In the genomic region with DNA sequence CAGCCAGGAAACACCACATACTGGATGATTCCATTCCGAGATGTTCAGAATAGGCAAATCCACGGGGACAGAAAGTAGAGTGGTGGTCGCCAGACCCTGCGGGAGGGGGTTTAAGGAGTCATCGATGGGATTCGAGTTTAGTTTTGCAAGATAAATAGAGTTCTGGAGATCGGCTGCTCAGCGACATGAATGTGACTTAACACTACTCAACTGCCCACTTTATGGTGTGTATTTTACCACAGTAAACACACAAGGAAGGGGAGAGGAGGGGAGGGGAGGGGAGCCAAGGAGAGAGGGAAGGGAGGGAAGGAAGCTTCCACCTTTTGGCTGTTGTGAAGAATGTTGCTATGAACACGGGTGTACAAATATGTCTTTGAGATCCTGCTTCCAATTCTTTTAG, we compare ENCODE assay signal across 19 cellular contexts. TPM values are rescaled to one million over a fixed set of nuclear protein-coding genes. Genes with fewer than 3 reads are reported as not detected.
DNase-seq lines count a peak whose midpoint lies in the region; ATAC-seq and TF ChIP-seq lines count a peak whose summit lies in the region.
"Had no signal": no experiment of that assay in that cellular context is flagged by ENCODE, and none has a peak within 500 bp of the region (broad histone marks: within the 10 kb centered on the region; RNA-seq: fewer than 3 reads in every experiment).

No MANE protein-coding gene starts in this region.

- dilution Hi-C loops in IMR-90 (cut with HindIII; ENCODE audit: low sequenced_read_pairs, unreplicated experiment), result no loop called here

- H3K4me3 Mint-ChIP-seq in Caco-2 (ENCODE audit: unreplicated experiment) (peak overlapping the region; percentile 29), progenitor cell of endocrine pancreas (ENCODE audit: low read depth) (no peak overlapping the region)
- no peak overlapping the region for H3K4me3 Mint-ChIP-seq in CD4-positive, alpha-beta memory T cell

- WGBS in IMR-90 (ENCODE audit: extremely low coverage in 2 of 2, insufficient read length in 1 of 2), 2 experiments, result 80% methylated on average over 2 of the region's 9 CpGs; no CpG with 5 or more reads in 1 of the 2 experiments
- WGBS in hepatocyte (ENCODE audit: low lambda C conversion rate, missing lambda C conversion rate), result 49% methylated on average over 9 of the region's 9 CpGs

- H3K4me3 ChIP-seq in Caco-2 (ENCODE audit: low read depth, low read length), result no peak overlapping the region
- no peak overlapping the region for H3K4me3 ChIP-seq in IMR-90 (ENCODE audit: insufficient read depth, low read depth, low read length)
- no peak overlapping the region for H3K4me3 ChIP-seq in hepatocyte
- H3K4me3 ChIP-seq in CD4-positive, alpha-beta memory T cell (ENCODE audit: low read length in 2 of 2), result no peak overlapping the region
- H3K4me3 ChIP-seq: BLaER1 treated with 17β-estradiol and CSF1 and Interleukin-3, amounts not matched to agents 10 nM and 100 nM; HAP-1 had no signal

- H3K27me3 Mint-ChIP-seq in Caco-2 (ENCODE audit: insufficient read depth, unreplicated experiment), result no peaks in the 10 kb centered on the region
- no peaks in the 10 kb centered on the region for H3K27me3 Mint-ChIP-seq in progenitor cell of endocrine pancreas
- peaks cover 5% of the 10 kb centered on the region in 2 donors for H3K27me3 Mint-ChIP-seq in CD4-positive, alpha-beta memory T cell

- H3K9me1 ChIP-seq in IMR-90 (ENCODE audit: insufficient read depth, low read length), result peaks cover 16% of the 10 kb centered on the region

- no peak overlapping the region for H3K18ac ChIP-seq in IMR-90 (ENCODE audit: low read depth, low read length)

- no peak overlapping the region for H3K23ac ChIP-seq in IMR-90 (ENCODE audit: low read depth, low read length)

- no peak overlapping the region for H2AFZ ChIP-seq in IMR-90 (replicated peaks; ENCODE audit: low read length, poor library complexity)
- H2AFZ ChIP-seq in hepatocyte, result no peak overlapping the region

- CTCF ChIA-PET in Caco-2 (lab: Charles Lee), result no interaction called here
- CTCF ChIA-PET in IMR-90 (lab: Yijun Ruan, JAX), result no interaction called here
- CTCF ChIA-PET in CD4-positive, alpha-beta memory T cell (lab: Charles Lee; ENCODE audit: partially characterized antibody), result interaction anchor here (1.2 kb wide), 1 partner anchor 57 kb away, joined by 3 read pairs; no protein-coding TSS in a partner anchor

- no peak overlapping the region; the same call in 1 of the 2 replicates for H3K4ac ChIP-seq in IMR-90 (ENCODE audit: low read depth, low read length)

- H2AK5ac ChIP-seq in IMR-90 (ENCODE audit: low read depth, low read length), result peak overlapping the region; percentile 40

- TF ChIP-seq CTCF in Caco-2 (IDR thresholded peaks at IDR 0.05; ENCODE audit: insufficient read depth in 1 of 2, low read depth in 1 of 2, low read length in 1 of 2, severe bottlenecking in 1 of 2, unreplicated experiment in 1 of 2), result no peak
- no peak for TF ChIP-seq CTCF in IMR-90 (conservative IDR thresholded peaks at IDR 0.05; ENCODE audit: low read depth, low read length)
- no peak for TF ChIP-seq CTCF in hepatocyte (IDR thresholded peaks at IDR 0.05; ENCODE audit: poor library complexity)
- TF ChIP-seq CTCF in progenitor cell of endocrine pancreas (IDR thresholded peaks at IDR 0.05; ENCODE audit: unreplicated experiment), result no peak

- BruUV-seq in Caco-2 (replicated peaks; lab: Mats Ljungman, UMichigan), result no TSS peak
- BruUV-seq in IMR-90 (replicated peaks; lab: Mats Ljungman, UMichigan), result no TSS peak

- H2BK5ac ChIP-seq in IMR-90 (ENCODE audit: low read depth, low read length, poor library complexity, severe bottlenecking), result no peak overlapping the region

- no peak overlapping the region; the same call in 1 of the 2 replicates for H2BK120ac ChIP-seq in IMR-90 (ENCODE audit: low read depth, low read length)

- H2AK9ac ChIP-seq in IMR-90 (replicated peaks; ENCODE audit: low read depth, low read length, poor library complexity), result no peak overlapping the region

- H3K9me2 ChIP-seq in hepatocyte (replicated peaks; ENCODE audit: insufficient read depth), result no peaks in the 10 kb centered on the region

- H3K9ac ChIP-seq in IMR-90 (ENCODE audit: low read depth, low read length), result no peak overlapping the region
- H3K9ac ChIP-seq: BLaER1 treated with 17β-estradiol and CSF1 and Interleukin-3, amounts not matched to agents 10 nM and 100 nM had no signal

- H3K4me1 ChIP-seq in Caco-2, result peaks cover 82% of the 10 kb centered on the region
- peaks cover 32% of the 10 kb centered on the region for H3K4me1 ChIP-seq in IMR-90 (ENCODE audit: control insufficient read depth, insufficient read depth, low read length)
- H3K4me1 ChIP-seq in hepatocyte (ENCODE audit: insufficient read depth), result peaks cover 55% of the 10 kb centered on the region
- H3K4me1 ChIP-seq in CD4-positive, alpha-beta memory T cell (ENCODE audit: insufficient read depth, low read length), result no peaks in the 10 kb centered on the region

- no peak for TF ChIP-seq POLR2A in IMR-90 (IDR thresholded peaks at IDR 0.05; ENCODE audit: low read depth, low read length)

- H3K27me3 ChIP-seq in Caco-2 (replicated peaks; ENCODE audit: control insufficient read depth, insufficient read depth, low read length) (no peaks in the 10 kb centered on the region), IMR-90 (ENCODE audit: control insufficient read depth, insufficient read depth, low read length) (no peaks in the 10 kb centered on the region; the same call in 1 of the 2 replicates), hepatocyte (no peaks in the 10 kb centered on the region)
- no peaks in the 10 kb centered on the region for H3K27me3 ChIP-seq in CD4-positive, alpha-beta memory T cell (ENCODE audit: insufficient read depth, low read length)

- peaks cover 81% of the 10 kb centered on the region for H3K36me3 Mint-ChIP-seq in Caco-2 (ENCODE audit: insufficient read depth, unreplicated experiment)
- H3K36me3 Mint-ChIP-seq in progenitor cell of endocrine pancreas (ENCODE audit: insufficient read depth), result no peaks in the 10 kb centered on the region
- H3K36me3 Mint-ChIP-seq in CD4-positive, alpha-beta memory T cell, result no peaks in the 10 kb centered on the region

- no peak for TF ChIP-seq RAD21 in IMR-90 (IDR thresholded peaks at IDR 0.05; ENCODE audit: low read length)

- H3K36me3 ChIP-seq in Caco-2 (ENCODE audit: control insufficient read depth, insufficient read depth, low read length) (no peaks in the 10 kb centered on the region), IMR-90 (ENCODE audit: control insufficient read depth, insufficient read depth, low read length) (no peaks in the 10 kb centered on the region), hepatocyte (replicated peaks; ENCODE audit: insufficient read depth, low read depth) (no peaks in the 10 kb centered on the region)
- no peaks in the 10 kb centered on the region for H3K36me3 ChIP-seq in CD4-positive, alpha-beta memory T cell (ENCODE audit: insufficient read depth, low read length)
- H3K36me3 ChIP-seq: BLaER1 treated with 17β-estradiol and CSF1 and Interleukin-3, amounts not matched to agents 10 nM and 100 nM; HAP-1 had no signal

- H2BK15ac ChIP-seq in IMR-90 (ENCODE audit: low read depth, low read length), result no peak overlapping the region

- H3K27ac ChIP-seq in IMR-90 (ENCODE audit: insufficient read depth, low read length), result no peak overlapping the region
- H3K27ac ChIP-seq in hepatocyte, result peak overlapping the region; percentile 81
- H3K27ac ChIP-seq in CD4-positive, alpha-beta memory T cell (ENCODE audit: low read depth, low read length), result no peak overlapping the region
- H3K27ac ChIP-seq: BLaER1 treated with 17β-estradiol and CSF1 and Interleukin-3, amounts not matched to agents 10 nM and 100 nM had no signal

- no peak for DNase-seq in Caco-2
- DNase-seq in IMR-90, result no peak
- DNase-seq in hepatocyte (ENCODE audit: low spot score), result peak; percentile 66
- no peak for DNase-seq in progenitor cell of endocrine pancreas (ENCODE audit: low spot score, unreplicated experiment)
- DNase-seq in DMS153 treated with DMSO at 0.1 percent for 48 hours (lab: John Stamatoyannopoulos, UW; ENCODE audit: unreplicated experiment), result no peak
- no peak for DNase-seq in CD4-positive, alpha-beta memory T cell
- DNase-seq in NCI-H1694 treated with DMSO at 0.1 percent for 48 hours (lab: John Stamatoyannopoulos, UW), result no peak
- DNase-seq: Kasumi-1, MM.1S, NCI-H1105, NCI-H2107, NCI-H510A treated with DMSO at 0.1 percent for 48 hours, NCI-H774, RPMI8226, SHP77 treated with DMSO at 0.1 percent for 48 hours had no signal

- ATAC-seq in IMR-90 (ENCODE audit: low read depth), result no peak
- ATAC-seq in GM18861 (IDR thresholded peaks at IDR 0.05; ENCODE audit: unreplicated experiment), result no peak

- peaks cover 3% of the 10 kb centered on the region; the same call in 1 of the 2 replicates for H4K20me1 ChIP-seq in IMR-90 (ENCODE audit: insufficient read depth, low read length)
- H4K20me1 ChIP-seq in hepatocyte (ENCODE audit: insufficient read depth, poor library complexity, severe bottlenecking), result no peaks in the 10 kb centered on the region

- H3K56ac ChIP-seq in IMR-90 (ENCODE audit: extremely low read depth, insufficient read depth, low read length), result no peak overlapping the region

- H3K4me1 Mint-ChIP-seq in Caco-2 (ENCODE audit: low read depth, unreplicated experiment) (peaks cover 44% of the 10 kb centered on the region), progenitor cell of endocrine pancreas (ENCODE audit: low read depth) (peaks cover 42% of the 10 kb centered on the region)
- H3K4me1 Mint-ChIP-seq in CD4-positive, alpha-beta memory T cell, result no peaks in the 10 kb centered on the region

- H3K14ac ChIP-seq in IMR-90 (replicated peaks; ENCODE audit: low read depth, low read length), result no peak overlapping the region

- H2BK20ac ChIP-seq in IMR-90 (ENCODE audit: low read depth, low read length), result no peak overlapping the region

- H3K9me3 ChIP-seq in Caco-2 (no peaks in the 10 kb centered on the region), IMR-90 (ENCODE audit: control insufficient read depth, insufficient read depth, low read length) (no peaks in the 10 kb centered on the region), hepatocyte (ENCODE audit: low read depth) (no peaks in the 10 kb centered on the region)
- no peaks in the 10 kb centered on the region for H3K9me3 ChIP-seq in CD4-positive, alpha-beta memory T cell (ENCODE audit: control insufficient read depth in 1 of 2, low read length in 2 of 2)
- H3K9me3 ChIP-seq: BLaER1 treated with 17β-estradiol and CSF1 and Interleukin-3, amounts not matched to agents 10 nM and 100 nM; HAP-1 had no signal

- H3K79me1 ChIP-seq in IMR-90 (ENCODE audit: low read depth in 1 of 2, low read length in 2 of 2), result no peaks in the 10 kb centered on the region

- H3K27ac Mint-ChIP-seq in Caco-2 (ENCODE audit: unreplicated experiment), result peak overlapping the region; percentile 88
- H3K27ac Mint-ChIP-seq in progenitor cell of endocrine pancreas, result peak overlapping the region; percentile 76
- H3K27ac Mint-ChIP-seq in CD4-positive, alpha-beta memory T cell, result no peak overlapping the region

- in situ Hi-C loops in IMR-90 (cut with MboI; ENCODE audit: low sequenced_read_pairs), result no loop called here

- intact Hi-C loops in Caco-2 (cut with micrococcal nuclease; ENCODE audit: unreplicated experiment), result no loop called here
- intact Hi-C loops in IMR-90 (cut with micrococcal nuclease), result no loop called here
- intact Hi-C loops in CD4-positive, alpha-beta memory T cell (cut with micrococcal nuclease), result no loop called here

- POLR2A ChIA-PET in Caco-2 (lab: Charles Lee), result no interaction called here
- POLR2A ChIA-PET in IMR-90 (lab: Charles Lee; ENCODE audit: unreplicated experiment), result no interaction called here
- POLR2A ChIA-PET in CD4-positive, alpha-beta memory T cell (lab: Charles Lee; ENCODE audit: partially characterized antibody), result no interaction called here

- no peak overlapping the region for H3K4me2 ChIP-seq in IMR-90 (ENCODE audit: low read depth, low read length)
- H3K4me2 ChIP-seq in hepatocyte, result peak overlapping the region; percentile 39
- H3K4me2 ChIP-seq: BLaER1 treated with 17β-estradiol and CSF1 and Interleukin-3, amounts not matched to agents 10 nM and 100 nM had no signal

- no peaks in the 10 kb centered on the region for H3K79me2 ChIP-seq in hepatocyte

- H3K9me3 Mint-ChIP-seq in Caco-2 (ENCODE audit: unreplicated experiment) (no peaks in the 10 kb centered on the region), progenitor cell of endocrine pancreas (ENCODE audit: low read depth) (no peaks in the 10 kb centered on the region)
- no peaks in the 10 kb centered on the region for H3K9me3 Mint-ChIP-seq in CD4-positive, alpha-beta memory T cell

- no peak overlapping the region for H4K5ac ChIP-seq in IMR-90 (ENCODE audit: low read depth, low read length)

- H4K8ac ChIP-seq in IMR-90 (ENCODE audit: low read depth in 2 of 2, low read length in 2 of 2), result no peak overlapping the region

- no peak overlapping the region for H4K91ac ChIP-seq in IMR-90 (ENCODE audit: insufficient read depth, low read depth, low read length)

RNA-seq across cellular contexts. Expression of gene ARHGAP8, which starts 10.4 kb away (rescaled TPM):
- total RNA-seq in Caco-2 (2022) (81.5 and 90.5 TPM in 2 replicates), IMR-90 (2012; rRNA removed) (0.18 and 0.28 TPM in 2 replicates), hepatocyte (24.0 and 25.2 TPM in 2 replicates), progenitor cell of endocrine pancreas (100 and 105 TPM in 2 replicates)
- polyA plus RNA-seq in IMR-90 (2012; rRNA removed) (0.06 and 0.21 TPM in 2 replicates), hepatocyte (50.4 and 62.8 TPM in 2 replicates)
- 0.11 and 0.17 TPM in 2 replicates for polyA plus RNA-seq in IMR-90 (2012; cell fraction: cytosol; rRNA removed)
- polyA plus RNA-seq in IMR-90 (2012; cell fraction: nucleus; rRNA removed; ENCODE audit: low replicate concordance), result 0.78 and 0.85 TPM in 2 replicates
- under 1 TPM in 1 of 2 experiments, not detected in 1; 0.67 TPM for total RNA-seq in CD4-positive, alpha-beta memory T cell
- not detected for polyA plus RNA-seq in CD4-positive, alpha-beta memory T cell
- total RNA-seq: A673 had no signal

RNA-seq across cellular contexts. Expression of gene PRR5, which starts 39.9 kb away (rescaled TPM):
- total RNA-seq in Caco-2 (2022) (74.8 and 82.8 TPM in 2 replicates), IMR-90 (2012; rRNA removed) (7.5 and 8.1 TPM in 2 replicates), hepatocyte (44.2 and 65.1 TPM in 2 replicates), progenitor cell of endocrine pancreas (20.5 and 21.3 TPM in 2 replicates)
- polyA plus RNA-seq in IMR-90 (2012; rRNA removed) (23.1 and 24.3 TPM in 2 replicates), hepatocyte (84.9 and 91.2 TPM in 2 replicates)
- 17.7 and 39.4 TPM in 2 replicates for polyA plus RNA-seq in IMR-90 (2012; cell fraction: cytosol; rRNA removed)
- 39.7 and 77.7 TPM in 2 replicates for polyA plus RNA-seq in IMR-90 (2012; cell fraction: nucleus; rRNA removed; ENCODE audit: low replicate concordance)
- total RNA-seq in CD4-positive, alpha-beta memory T cell, result 10 to 100 TPM; 45.9 to 46.5 TPM
- 10 to 100 TPM; 45.1 to 74.0 TPM for polyA plus RNA-seq in CD4-positive, alpha-beta memory T cell

Comparison
In these comparisons a context has a peak if more than half of its experiments do, and no peak if none do; other contexts are left out.
1. H3K27ac Mint-ChIP-seq: peak in Caco-2 (single experiment) and progenitor cell of endocrine pancreas (single experiment); none in CD4-positive, alpha-beta memory T cell (0 of 7).
2. RNA of gene ARHGAP8, which starts 10.4 kb away (total RNA-seq): 100 to 105 TPM in progenitor cell of endocrine pancreas, 81.5 to 90.5 TPM in Caco-2 and 24.0 to 25.2 TPM in hepatocyte; 0.67 TPM in CD4-positive, alpha-beta memory T cell and 0.18 to 0.28 TPM in IMR-90; every median in the first group is over 10 times any median in the second.